1 cellular context compared by ENCODE assay signal in the genomic region with DNA sequence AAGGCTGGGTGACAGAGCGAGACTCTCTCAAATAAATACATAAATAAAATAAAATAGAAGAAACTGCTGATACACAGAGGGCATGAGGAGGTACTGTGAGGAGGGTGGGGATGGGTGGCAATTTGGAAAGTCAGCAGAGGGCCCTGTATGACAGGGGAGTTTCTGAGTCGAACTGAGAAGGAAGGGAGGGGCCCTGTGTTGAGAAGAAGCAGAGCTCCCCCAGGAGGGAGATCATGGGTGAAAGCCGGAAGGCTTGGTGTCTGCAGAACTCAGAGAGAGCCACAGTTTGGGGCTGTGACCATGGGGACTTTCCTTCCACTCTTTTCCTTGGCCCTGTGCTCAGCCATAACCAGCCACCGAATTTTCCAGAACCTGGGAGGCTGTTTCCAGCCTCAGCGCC.
TF ChIP-seq lines count a peak whose summit lies in the region.

No MANE protein-coding gene starts in this region.

TF ChIP-seq in HCT116, 20 proteins besides CTCF, POLR2A, EP300 and RAD21:
- TF ChIP-seq CBX3 (IDR thresholded peaks at IDR 0.05; ENCODE audit: low read depth) = no peak
- no peak for TF ChIP-seq JUND (IDR thresholded peaks at IDR 0.05)
- no peak for TF ChIP-seq SIN3A (IDR thresholded peaks at IDR 0.05; ENCODE audit: low read depth)
- TF ChIP-seq POLR2AphosphoS5 (IDR thresholded peaks at IDR 0.05; ENCODE audit: low read depth, low read length) = no peak
- TF ChIP-seq TCF7L2 (IDR thresholded peaks at IDR 0.05; ENCODE audit: borderline replicate concordance, extremely low read depth, insufficient read depth, insufficient read length) = no peak
- TF ChIP-seq, protein P1, sequence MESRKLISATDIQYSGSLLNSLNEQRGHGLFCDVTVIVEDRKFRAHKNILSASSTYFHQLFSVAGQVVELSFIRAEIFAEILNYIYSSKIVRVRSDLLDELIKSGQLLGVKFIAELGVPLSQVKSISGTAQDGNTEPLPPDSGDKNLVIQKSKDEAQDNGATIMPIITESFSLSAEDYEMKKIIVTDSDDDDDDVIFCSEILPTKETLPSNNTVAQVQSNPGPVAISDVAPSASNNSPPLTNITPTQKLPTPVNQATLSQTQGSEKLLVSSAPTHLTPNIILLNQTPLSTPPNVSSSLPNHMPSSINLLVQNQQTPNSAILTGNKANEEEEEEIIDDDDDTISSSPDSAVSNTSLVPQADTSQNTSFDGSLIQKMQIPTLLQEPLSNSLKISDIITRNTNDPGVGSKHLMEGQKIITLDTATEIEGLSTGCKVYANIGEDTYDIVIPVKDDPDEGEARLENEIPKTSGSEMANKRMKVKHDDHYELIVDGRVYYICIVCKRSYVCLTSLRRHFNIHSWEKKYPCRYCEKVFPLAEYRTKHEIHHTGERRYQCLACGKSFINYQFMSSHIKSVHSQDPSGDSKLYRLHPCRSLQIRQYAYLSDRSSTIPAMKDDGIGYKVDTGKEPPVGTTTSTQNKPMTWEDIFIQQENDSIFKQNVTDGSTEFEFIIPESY (IDR thresholded peaks at IDR 0.05; ENCODE audit: extremely low read depth, insufficient replicate concordance, low read length) = no peak
- no peak for TF ChIP-seq ELF1 (IDR thresholded peaks at IDR 0.05; ENCODE audit: borderline replicate concordance, low read depth)
- no peak for TF ChIP-seq SP1 (IDR thresholded peaks at IDR 0.05; ENCODE audit: low read depth)
- TF ChIP-seq EGR1 (IDR thresholded peaks at IDR 0.05; ENCODE audit: low read depth) = no peak
- TF ChIP-seq YY1 (IDR thresholded peaks at IDR 0.05; ENCODE audit: extremely low read depth, insufficient replicate concordance, low read depth, low read length) = no peak
- no peak for TF ChIP-seq ZNF274 (IDR thresholded peaks at IDR 0.05; ENCODE audit: low read depth, low read length)
- no peak for TF ChIP-seq FOSL1 (IDR thresholded peaks at IDR 0.05; ENCODE audit: low read depth)
